Comparison of ENCODE assay signal across 1 cellular context in genomic region chr3:129439817-129440647, GRCh38.
TF ChIP-seq lines count a peak whose summit lies in the region.

Gene IFT122, plus strand, starts transcription at chr3:129440224. Its CDS starts 107 bp downstream, at chr3:129440331.
Gene MBD4, minus strand, starts transcription at chr3:129439948. Its CDS starts 115 bp downstream, at chr3:129439833.

TF ChIP-seq in HepG2, 621 proteins besides CTCF, POLR2A, EP300 and RAD21 (continued from another document and continues in another):
- no peak for TF ChIP-seq MATR3 (CRISPR knock-in tag; IDR thresholded peaks at IDR 0.05)
- TF ChIP-seq MBD4 (IDR thresholded peaks at IDR 0.05; ENCODE audit: borderline replicate concordance, low read length), result no peak
- TF ChIP-seq ZNF136 (CRISPR knock-in tag; IDR thresholded peaks at IDR 0.05; ENCODE audit: low read depth), result no peak
- peak; percentile 94 for TF ChIP-seq CEBPG (CRISPR knock-in tag; IDR thresholded peaks at IDR 0.05)
- no peak for TF ChIP-seq ZNF326 (CRISPR knock-in tag; IDR thresholded peaks at IDR 0.05; ENCODE audit: borderline replicate concordance)
- peak; percentile 77 for TF ChIP-seq NAIF1 (CRISPR knock-in tag; IDR thresholded peaks at IDR 0.05; ENCODE audit: borderline replicate concordance)
- TF ChIP-seq EED (CRISPR knock-in tag; IDR thresholded peaks at IDR 0.05), result peak; percentile 6; the same call in 1 of the 2 replicates
- peak; percentile 84 for TF ChIP-seq ATF7-NPFF (CRISPR knock-in tag; IDR thresholded peaks at IDR 0.05; ENCODE audit: low read depth)
- no peak for TF ChIP-seq ZNF496 (CRISPR knock-in tag; IDR thresholded peaks at IDR 0.05; ENCODE audit: insufficient replicate concordance)
- TF ChIP-seq ZNF44 (CRISPR knock-in tag; IDR thresholded peaks at IDR 0.05), result peak; percentile 69; the same call in 1 of the 2 replicates
- TF ChIP-seq FOXC1 (CRISPR knock-in tag; IDR thresholded peaks at IDR 0.05; ENCODE audit: borderline replicate concordance), result peak; percentile 69; the same call in 1 of the 2 replicates
- TF ChIP-seq ZNF160 (CRISPR knock-in tag; IDR thresholded peaks at IDR 0.05), result 0 out of 2 replicates have a peak, but pooled peaks have one; percentile 62
- TF ChIP-seq PATZ1 (CRISPR knock-in tag; IDR thresholded peaks at IDR 0.05), result 0 out of 2 replicates have a peak, but pooled peaks have one; percentile 50
- TF ChIP-seq CSRNP1 (CRISPR knock-in tag; IDR thresholded peaks at IDR 0.05), result no peak
- peak; percentile 89; the same call in 1 of the 2 replicates for TF ChIP-seq KAT7 (CRISPR knock-in tag; IDR thresholded peaks at IDR 0.05; ENCODE audit: borderline replicate concordance)
- TF ChIP-seq ZNF281 (CRISPR knock-in tag; IDR thresholded peaks at IDR 0.05; ENCODE audit: borderline replicate concordance), result no peak
- peak; percentile 37 for TF ChIP-seq IRF2 (CRISPR knock-in tag; IDR thresholded peaks at IDR 0.05)
- TF ChIP-seq ZNF431 (CRISPR knock-in tag; IDR thresholded peaks at IDR 0.05; ENCODE audit: borderline replicate concordance, low read depth), result no peak
- TF ChIP-seq ZNF772 (CRISPR knock-in tag; IDR thresholded peaks at IDR 0.05), result peak; percentile 77
- peak; percentile 70 for TF ChIP-seq PHF20 (CRISPR knock-in tag; IDR thresholded peaks at IDR 0.05)
- TF ChIP-seq GATA4 (IDR thresholded peaks at IDR 0.05; ENCODE audit: borderline replicate concordance, low read depth), result 0 out of 2 replicates have a peak, but pooled peaks have one; percentile 45
- peak; percentile 29; the same call in 1 of the 2 replicates for TF ChIP-seq ZNF275 (CRISPR knock-in tag; IDR thresholded peaks at IDR 0.05; ENCODE audit: borderline replicate concordance)
- no peak for TF ChIP-seq GRHL1 (CRISPR knock-in tag; conservative IDR thresholded peaks at IDR 0.05)
- peak; percentile 29; the same call in 1 of the 2 replicates for TF ChIP-seq RFXANK (CRISPR knock-in tag; IDR thresholded peaks at IDR 0.05)
- TF ChIP-seq HDAC2 (CRISPR knock-in tag; IDR thresholded peaks at IDR 0.05), result peak; percentile 80
- peak; percentile 82 for TF ChIP-seq TAF1 (CRISPR knock-in tag; IDR thresholded peaks at IDR 0.05)
- no peak for TF ChIP-seq SRSF4 (IDR thresholded peaks at IDR 0.05; ENCODE audit: low read depth, low read length, poor library complexity, severe bottlenecking)
- TF ChIP-seq ZNF800 (CRISPR knock-in tag; IDR thresholded peaks at IDR 0.05), result no peak
- TF ChIP-seq ZNF569 (CRISPR knock-in tag; IDR thresholded peaks at IDR 0.05; ENCODE audit: borderline replicate concordance), result peak; percentile 91; the same call in 1 of the 2 replicates
- no peak for TF ChIP-seq SOX13 (IDR thresholded peaks at IDR 0.05)
- no peak for TF ChIP-seq SOX13 (CRISPR knock-in tag; conservative IDR thresholded peaks at IDR 0.05 in 1 of 2, IDR thresholded peaks at IDR 0.05 in 1 of 2)
- TF ChIP-seq NFRKB (IDR thresholded peaks at IDR 0.05), result no peak
- TF ChIP-seq ARID4A (CRISPR knock-in tag; IDR thresholded peaks at IDR 0.05; ENCODE audit: borderline replicate concordance), result peak; percentile 98
- TF ChIP-seq ZNF274 (CRISPR knock-in tag; IDR thresholded peaks at IDR 0.05), result peak; percentile 75; the same call in 1 of the 2 replicates
- 0 out of 2 replicates have a peak, but pooled peaks have one; percentile 22 for TF ChIP-seq RARG (CRISPR knock-in tag; IDR thresholded peaks at IDR 0.05; ENCODE audit: low read depth)
- 0 out of 2 replicates have a peak, but pooled peaks have one; percentile 18 for TF ChIP-seq ATF5 (CRISPR knock-in tag; IDR thresholded peaks at IDR 0.05; ENCODE audit: low read depth)
- TF ChIP-seq KMT2B (CRISPR knock-in tag; IDR thresholded peaks at IDR 0.05), result peak; percentile 88
- TF ChIP-seq GMEB1 (CRISPR knock-in tag; IDR thresholded peaks at IDR 0.05; ENCODE audit: borderline replicate concordance), result peak; percentile 83
- TF ChIP-seq IKZF4 (CRISPR knock-in tag; IDR thresholded peaks at IDR 0.05; ENCODE audit: borderline replicate concordance, low read depth, not compliant biosample characterization), result peak; percentile 41
- peak; percentile 79; the same call in 1 of the 2 replicates for TF ChIP-seq CENPT (CRISPR knock-in tag; IDR thresholded peaks at IDR 0.05; ENCODE audit: low read depth)
- no peak for TF ChIP-seq ZFP41 (CRISPR knock-in tag; IDR thresholded peaks at IDR 0.05; ENCODE audit: borderline replicate concordance)
- no peak for TF ChIP-seq ZNF839 (CRISPR knock-in tag; IDR thresholded peaks at IDR 0.05; ENCODE audit: borderline replicate concordance)
- no peak for TF ChIP-seq HNF4A (CRISPR knock-in tag; IDR thresholded peaks at IDR 0.05)
- peak; percentile 79 for TF ChIP-seq RBM39 (IDR thresholded peaks at IDR 0.05; ENCODE audit: low read depth, low read length, poor library complexity, severe bottlenecking)
